Comparison of ENCODE assay signal across 28 cellular contexts in genomic region chr6:40899684-40900155, GRCh38.
DNase-seq lines count a peak whose midpoint lies in the region; ATAC-seq and TF ChIP-seq lines count a peak whose summit lies in the region.
"Had no signal": no experiment of that assay in that cellular context is flagged by ENCODE, and none has a peak within 500 bp of the region (broad histone marks: within the 10 kb centered on the region; RNA-seq: fewer than 3 reads in every experiment).

No MANE protein-coding gene starts in this region.

- intact Hi-C loops in left ventricle myocardium superior (cut with micrococcal nuclease), result loop anchor here (10.0 kb wide), 1 partner anchor 125 kb away; no protein-coding TSS in a partner anchor

- no peaks in the 10 kb centered on the region for H3K27me3 Mint-ChIP-seq in progenitor cell of endocrine pancreas
- H3K27me3 Mint-ChIP-seq: activated CD4-positive, alpha-beta memory T cell treated with anti-CD3 and anti-CD28 coated beads for 36 hours had no signal

- peaks cover 25% of the 10 kb centered on the region for H3K4me1 Mint-ChIP-seq in progenitor cell of endocrine pancreas (ENCODE audit: low read depth)
- H3K4me1 Mint-ChIP-seq: activated naive CD4-positive, alpha-beta T cell treated with anti-CD3 and anti-CD28 coated beads, Interleukin-2, amount 50 U/mL, for 24 hours; activated T-helper 17 cell treated with anti-CD3 and anti-CD28 coated beads, Interleukin-2, amount 50 U/mL, for 72 hours; CD14-positive monocyte; naive thymus-derived CD4-positive, alpha-beta T cell; stimulated activated naive CD8-positive, alpha-beta T cell treated with anti-CD3 and anti-CD28 coated beads, Interleukin-15, amount 100 ng/mL, for 72 hours had no signal

- TF ChIP-seq CTCF in progenitor cell of endocrine pancreas (IDR thresholded peaks at IDR 0.05; ENCODE audit: unreplicated experiment), result no peak

- no peaks in the 10 kb centered on the region for H3K36me3 Mint-ChIP-seq in progenitor cell of endocrine pancreas (ENCODE audit: insufficient read depth)
- H3K36me3 Mint-ChIP-seq: activated CD4-positive, alpha-beta memory T cell treated with anti-CD3 and anti-CD28 coated beads for 36 hours; activated naive CD4-positive, alpha-beta T cell treated with anti-CD3 and anti-CD28 coated beads, Interleukin-2, amount 50 U/mL, for 24 hours; CD14-positive monocyte; naive thymus-derived CD4-positive, alpha-beta T cell had no signal

- peak overlapping the region; percentile 84 for H3K27ac Mint-ChIP-seq in progenitor cell of endocrine pancreas
- H3K27ac Mint-ChIP-seq: activated CD4-positive, alpha-beta memory T cell treated with anti-CD3 and anti-CD28 coated beads for 36 hours; activated naive CD4-positive, alpha-beta T cell treated with anti-CD3 and anti-CD28 coated beads, Interleukin-2, amount 50 U/mL, for 24 hours; activated T-helper 17 cell treated with anti-CD3 and anti-CD28 coated beads, Interleukin-2, amount 50 U/mL, for 72 hours; CD14-positive monocyte; naive thymus-derived CD4-positive, alpha-beta T cell; stimulated activated naive CD8-positive, alpha-beta T cell treated with anti-CD3 and anti-CD28 coated beads, Interleukin-15, amount 100 ng/mL, for 72 hours had no signal

- no peaks in the 10 kb centered on the region for H3K9me3 Mint-ChIP-seq in progenitor cell of endocrine pancreas (ENCODE audit: low read depth)
- H3K9me3 Mint-ChIP-seq: activated CD4-positive, alpha-beta memory T cell treated with anti-CD3 and anti-CD28 coated beads for 36 hours; activated naive CD4-positive, alpha-beta T cell treated with anti-CD3 and anti-CD28 coated beads, Interleukin-2, amount 50 U/mL, for 24 hours; activated T-helper 17 cell treated with anti-CD3 and anti-CD28 coated beads, Interleukin-2, amount 50 U/mL, for 72 hours; stimulated activated naive CD8-positive, alpha-beta T cell treated with anti-CD3 and anti-CD28 coated beads, Interleukin-15, amount 100 ng/mL, for 72 hours had no signal

- peak; percentile 10 for ATAC-seq in left ventricle myocardium superior
- ATAC-seq: activated CD4-positive, CD25-positive, alpha-beta regulatory T cell treated with anti-CD3 and anti-CD28 coated beads, Interleukin-2, amount 50 U/mL, for 24 hours; activated T-helper 17 cell treated with anti-CD3 and anti-CD28 coated beads, Interleukin-2, amount 50 U/mL, for 72 hours; left lobe of liver; naive thymus-derived CD4-positive, alpha-beta T cell; stimulated activated naive CD8-positive, alpha-beta T cell treated with anti-CD3 and anti-CD28 coated beads, Interleukin-15, amount 100 ng/mL, for 72 hours had no signal

- H3K4me3 Mint-ChIP-seq in progenitor cell of endocrine pancreas (ENCODE audit: low read depth), result no peak overlapping the region
- H3K4me3 Mint-ChIP-seq: activated CD4-positive, alpha-beta memory T cell treated with anti-CD3 and anti-CD28 coated beads for 36 hours; activated naive CD4-positive, alpha-beta T cell treated with anti-CD3 and anti-CD28 coated beads, Interleukin-2, amount 50 U/mL, for 24 hours; activated T-helper 17 cell treated with anti-CD3 and anti-CD28 coated beads, Interleukin-2, amount 50 U/mL, for 72 hours; CD14-positive monocyte; naive thymus-derived CD4-positive, alpha-beta T cell; stimulated activated naive CD8-positive, alpha-beta T cell treated with anti-CD3 and anti-CD28 coated beads, Interleukin-15, amount 100 ng/mL, for 72 hours had no signal

- DNase-seq in DMS53 (lab: John Stamatoyannopoulos, UW) (peak; percentile 24), DMS53 treated with DMSO at 0.1 percent for 48 hours (lab: John Stamatoyannopoulos, UW; ENCODE audit: unreplicated experiment) (no peak), NCI-H2196 (lab: John Stamatoyannopoulos, UW; ENCODE audit: unreplicated experiment) (peak; percentile 28), left ventricle myocardium superior (no peak), progenitor cell of endocrine pancreas (ENCODE audit: low spot score, unreplicated experiment) (no peak), ecto neural progenitor cell (ENCODE audit: low spot score) (no peak), D341Med (ENCODE audit: low spot score) (no peak), H4 (ENCODE audit: low spot score) (no peak)
- DNase-seq: 8988T; activated CD4-positive, alpha-beta memory T cell treated with anti-CD3 and anti-CD28 coated beads for 36 hours; activated CD8-positive, alpha-beta memory T cell treated with anti-CD3 and anti-CD28 coated beads, Interleukin-2, amount 50 U/mL, for 48 hours; amygdala; esophagus squamous epithelium; foreskin melanocyte; HCEC 1CT; hippocampal formation; MM.1S; naive thymus-derived CD4-positive, alpha-beta T cell; NCI-H510A treated with DMSO at 0.1 percent for 48 hours; nucleus accumbens; stimulated activated CD4-positive, alpha-beta T cell treated with anti-CD3 and anti-CD28 coated beads, Interleukin-1b, Interleukin-23, amount 100 ng/mL, for 48 hours; stimulated activated CD8-positive, alpha-beta memory T cell treated with anti-CD3 and anti-CD28 coated beads, Interleukin-4, amount 100 ng/mL, for 48 hours; stimulated activated naive CD8-positive, alpha-beta T cell treated with anti-CD3 and anti-CD28 coated beads, Interleukin-15, amount 100 ng/mL, for 72 hours had no signal

Comparison
In these comparisons a context has a peak if more than half of its experiments do, and no peak if none do; other contexts are left out.
1. DNase-seq: peak in DMS53 (single experiment) and NCI-H2196 (single experiment); none in DMS53 treated with DMSO at 0.1 percent for 48 hours (single experiment), left ventricle myocardium superior (single experiment), progenitor cell of endocrine pancreas (single experiment), ecto neural progenitor cell (single experiment), D341Med (single experiment) and H4 (single experiment).